ENCODE assay signal across 1 cellular context in genomic region chr7:42790196-42790595, GRCh38.
TF ChIP-seq lines count a peak whose summit lies in the region.

No MANE protein-coding gene starts in this region.

TF ChIP-seq in H1, 55 proteins besides CTCF, POLR2A, EP300 and RAD21:
- TF ChIP-seq CHD7 (IDR thresholded peaks at IDR 0.05; ENCODE audit: insufficient replicate concordance, low read length) (no peak), TEAD4 (IDR thresholded peaks at IDR 0.05; ENCODE audit: low read depth, low read length) (no peak)
